In the genomic region with DNA sequence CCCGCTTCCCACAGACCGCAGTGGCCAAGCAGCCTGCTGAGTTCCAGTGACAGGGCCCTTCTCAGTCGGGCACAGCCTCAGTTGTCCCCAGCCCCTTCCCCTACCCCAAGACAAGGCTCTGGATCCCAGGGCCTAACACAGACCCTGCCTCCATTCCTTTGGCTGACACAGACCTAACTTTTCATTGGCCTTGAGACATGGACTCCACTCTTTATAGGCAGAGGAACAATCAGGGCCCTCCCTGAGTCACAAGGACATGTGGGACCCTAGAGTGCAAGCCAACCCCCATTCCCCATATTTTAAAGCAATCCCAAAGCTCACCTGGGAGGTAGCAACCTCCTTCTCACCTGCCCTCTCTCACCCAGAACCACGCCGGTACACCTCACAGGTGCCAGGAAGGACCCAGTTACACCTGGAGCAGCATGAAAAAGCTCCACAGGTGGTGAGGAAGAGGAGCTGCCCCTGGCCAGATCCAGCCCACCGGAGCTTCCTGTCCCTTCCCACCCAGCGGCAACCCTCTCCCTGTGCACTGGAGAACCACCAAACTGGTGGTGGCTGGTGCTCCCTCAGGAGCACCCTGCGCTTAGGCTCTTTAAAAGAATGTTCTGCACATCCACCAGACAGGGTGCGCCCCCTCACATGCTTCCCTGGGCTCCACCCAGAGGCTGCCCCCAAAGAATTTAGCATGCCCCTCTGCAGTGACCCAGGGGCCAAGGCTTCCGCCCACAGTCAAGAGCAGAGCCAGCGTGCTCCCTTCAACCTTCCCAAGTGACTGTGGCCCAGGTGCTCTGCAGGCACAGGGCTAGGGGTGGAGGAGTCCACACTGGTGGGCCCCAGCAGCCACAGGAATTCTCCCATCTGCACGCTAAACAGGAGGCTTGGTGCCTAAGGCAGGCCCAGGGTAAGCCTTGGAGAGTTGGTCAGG, we compare ENCODE assay signal across 8 cellular contexts. TPM values are rescaled to one million over a fixed set of nuclear protein-coding genes. Genes with fewer than 3 reads are reported as not detected.
DNase-seq lines count a peak whose midpoint lies in the region; ATAC-seq and TF ChIP-seq lines count a peak whose summit lies in the region.

No MANE protein-coding gene starts in this region.

- H3K27ac ChIP-seq in colonic mucosa, result peak overlapping the region; percentile 100

- H3K4me1 Mint-ChIP-seq in IgD-negative memory B cell, result peaks cover 17 to 34% (median 24%) of the 10 kb centered on the region in 3 donors
- H3K4me1 Mint-ChIP-seq in naive thymus-derived CD8-positive, alpha-beta T cell, result peaks cover 28 to 51% (median 47%) of the 10 kb centered on the region in 4 donors

- intact Hi-C loops in colonic mucosa (cut with DNase I), result no loop called here

- H3K27me3 Mint-ChIP-seq in IgD-negative memory B cell, result no peaks in the 10 kb centered on the region
- no peaks in the 10 kb centered on the region for H3K27me3 Mint-ChIP-seq in naive thymus-derived CD8-positive, alpha-beta T cell

- ATAC-seq in naive thymus-derived CD8-positive, alpha-beta T cell, result no peak
- no peak for ATAC-seq in GM18873 (IDR thresholded peaks at IDR 0.05; ENCODE audit: low FRiP score, unreplicated experiment)
- no peak for ATAC-seq in HG03095 (IDR thresholded peaks at IDR 0.05; ENCODE audit: unreplicated experiment)
- ATAC-seq in esophagus mucosa, result no peak

- POLR2A ChIA-PET in AG04449 (lab: Yijun Ruan, JAX), result interaction anchor here (0.8 kb wide), 1 partner anchor 15 kb away, joined by 4 read pairs; no protein-coding TSS in a partner anchor
- POLR2A ChIA-PET in naive thymus-derived CD8-positive, alpha-beta T cell (lab: Charles Lee), result interaction anchor here (1.2 to 5.1 kb wide), 3 partner anchors 15 to 60 kb away, joined by 3 to 38 read pairs (median 8); partner anchors contain the start of genes SGSM2 and TSR1

- no peaks in the 10 kb centered on the region for H3K27me3 ChIP-seq in colonic mucosa

- DNase-seq in AG04449 (ENCODE audit: low read depth, low spot score) (no peak), colonic mucosa (no peak), COR-L47 (lab: John Stamatoyannopoulos, UW) (no peak)
- no peak for DNase-seq in naive thymus-derived CD8-positive, alpha-beta T cell

- H3K36me3 Mint-ChIP-seq in IgD-negative memory B cell, result no peaks in the 10 kb centered on the region
- H3K36me3 Mint-ChIP-seq in naive thymus-derived CD8-positive, alpha-beta T cell, result no peaks in the 10 kb centered on the region

- H3K27ac Mint-ChIP-seq in IgD-negative memory B cell, result peak overlapping the region; percentile 37 to 97 (median 78)
- H3K27ac Mint-ChIP-seq in naive thymus-derived CD8-positive, alpha-beta T cell, result peak overlapping the region; percentile 53 to 100 (median 79)

- peak overlapping the region; percentile 66 to 94 (median 84) for H3K4me3 Mint-ChIP-seq in IgD-negative memory B cell
- peak overlapping the region; percentile 29 to 100 (median 80) for H3K4me3 Mint-ChIP-seq in naive thymus-derived CD8-positive, alpha-beta T cell

- H3K4me1 ChIP-seq in colonic mucosa, result peaks cover 39% of the 10 kb centered on the region

- CTCF ChIA-PET in AG04449 (lab: Yijun Ruan, JAX), result interaction anchor here (1.0 to 1.9 kb wide), 4 partner anchors 14 to 37 kb away, joined by 3 to 7 read pairs (median 6); no protein-coding TSS in a partner anchor

- peak overlapping the region; percentile 69 for H3K4me3 ChIP-seq in AG04449 (ENCODE audit: low read depth, low read length)
- peak overlapping the region; percentile 25 for H3K4me3 ChIP-seq in colonic mucosa

- H3K36me3 ChIP-seq in colonic mucosa, result no peaks in the 10 kb centered on the region

- H3K9me3 Mint-ChIP-seq in IgD-negative memory B cell, result no peaks in the 10 kb centered on the region
- peaks cover 0 to 3% (median 0%) of the 10 kb centered on the region in 9 donors for H3K9me3 Mint-ChIP-seq in naive thymus-derived CD8-positive, alpha-beta T cell

- H3K9me3 ChIP-seq in colonic mucosa, result no peaks in the 10 kb centered on the region

- TF ChIP-seq CTCF in AG04449 (IDR thresholded peaks at IDR 0.05; ENCODE audit: insufficient read depth, low read length, missing control alignments), result no peak
- no peak for TF ChIP-seq CTCF in colonic mucosa (IDR thresholded peaks at IDR 0.05)

- H3K9ac ChIP-seq in colonic mucosa (ENCODE audit: low read depth in 2 of 2, low read length in 2 of 2), result peak overlapping the region; percentile 64 to 89

RNA-seq across cellular contexts. Expression of gene MNT, which starts 3.4 kb away (rescaled TPM):
- 1.6 TPM for polyA plus RNA-seq in IgD-negative memory B cell
- total RNA-seq in colonic mucosa (10 to 100 TPM; 20.7 to 29.3 TPM), esophagus mucosa (28.6 TPM)
- total RNA-seq in naive thymus-derived CD8-positive, alpha-beta T cell, result 10 to 100 TPM; 60.8 to 67.4 TPM
- under 1 TPM; 0.73 to 0.96 (median 0.79) TPM for polyA plus RNA-seq in naive thymus-derived CD8-positive, alpha-beta T cell
